Comparison of ENCODE assay signal across 8 cellular contexts in genomic region chr1:47725732-47726495, GRCh38.
A peak's percentile ranks its signal among the peaks of the same experiment; 100 is the strongest.
DNase-seq lines count a peak whose midpoint lies in the region; ATAC-seq lines count a peak whose summit lies in the region.

No MANE protein-coding gene starts in this region.

- no peaks in the 10 kb centered on the region for H3K9me3 ChIP-seq in HAP-1
- no peaks in the 10 kb centered on the region for H3K9me3 ChIP-seq in SJSA1 (replicated peaks)
- H3K9me3 ChIP-seq in aorta (ENCODE audit: control insufficient read depth, low read length): no peaks in the 10 kb centered on the region

- 6 to 7% methylated on average over 25 of the region's 25 CpGs for WGBS in aorta, 2 donors

- DNase-seq in GDM1 (lab: John Stamatoyannopoulos, UW): peak; percentile 56
- peak; percentile 69 to 86 for DNase-seq in HAP-1 (ENCODE audit: low spot score in 2 of 2)
- DNase-seq in LoVo (ENCODE audit: low spot score): peak; percentile 80
- peak; percentile 80 to 83 for DNase-seq in SJSA1 (ENCODE audit: low read depth in 1 of 2, low spot score in 2 of 2)
- DNase-seq in activated naive CD8-positive, alpha-beta T cell treated with anti-CD3 and anti-CD28 coated beads, Interleukin-2, amount 10 ng/mL, durations not matched to agents 7 days and 5 days: peak; percentile 66
- peak; percentile 82 for DNase-seq in left cardiac atrium
- peak; percentile 43 for DNase-seq in pulmonary artery endothelial cell (ENCODE audit: low read depth, low spot score)
- peak; percentile 86 to 93 for DNase-seq in aorta

- no peak overlapping the region for H3K27ac Mint-ChIP-seq in activated naive CD8-positive, alpha-beta T cell treated with anti-CD3 and anti-CD28 coated beads, Interleukin-2, amount 10 ng/mL, durations not matched to agents 7 days and 5 days

- H3K36me3 Mint-ChIP-seq in activated naive CD8-positive, alpha-beta T cell treated with anti-CD3 and anti-CD28 coated beads, Interleukin-2, amount 10 ng/mL, durations not matched to agents 7 days and 5 days: no peaks in the 10 kb centered on the region

- H3K4me3 Mint-ChIP-seq in activated naive CD8-positive, alpha-beta T cell treated with anti-CD3 and anti-CD28 coated beads, Interleukin-2, amount 10 ng/mL, durations not matched to agents 7 days and 5 days: no peak overlapping the region

- H3K27me3 ChIP-seq in HAP-1 (ENCODE audit: low read depth) (no peaks in the 10 kb centered on the region; the same call in 1 of the 2 replicates), SJSA1 (replicated peaks) (no peaks in the 10 kb centered on the region), aorta (ENCODE audit: control insufficient read depth in 1 of 2, insufficient read depth in 2 of 2, low read length in 1 of 2) (no peaks in the 10 kb centered on the region)

- intact Hi-C loops in left cardiac atrium (cut with DNase I) (loop anchor here in 1 of 2 donors (5.0 kb wide), 1 partner anchor 294 kb away; no protein-coding TSS in a partner anchor), aorta (cut with DNase I) (loop anchor here (2.0 to 5.0 kb wide), 3 partner anchors 294 to 534 kb away; partner anchors contain the start of gene PDZK1IP1 (in 1 of the 2))

- no peaks in the 10 kb centered on the region for H3K36me3 ChIP-seq in HAP-1 (replicated peaks)
- no peaks in the 10 kb centered on the region for H3K36me3 ChIP-seq in SJSA1
- H3K36me3 ChIP-seq in aorta (ENCODE audit: control insufficient read depth in 1 of 2, insufficient read depth in 2 of 2, low read length in 1 of 2): no peaks in the 10 kb centered on the region

- peak; percentile 90 for ATAC-seq in activated naive CD8-positive, alpha-beta T cell treated with anti-CD3 and anti-CD28 coated beads, Interleukin-2, amount 10 ng/mL, durations not matched to agents 7 days and 5 days (ENCODE audit: low read depth)
- ATAC-seq in left cardiac atrium (peak; percentile 84 to 95), aorta (ENCODE audit: low FRiP score) (peak; percentile 89)

- H3K27ac ChIP-seq in SJSA1 (no peak overlapping the region), aorta (ENCODE audit: low read depth in 1 of 2, low read length in 2 of 2) (no peak overlapping the region)

- H3K9me3 Mint-ChIP-seq in activated naive CD8-positive, alpha-beta T cell treated with anti-CD3 and anti-CD28 coated beads, Interleukin-2, amount 10 ng/mL, durations not matched to agents 7 days and 5 days: no peaks in the 10 kb centered on the region

- H3K4me1 ChIP-seq in HAP-1 (peaks cover 5% of the 10 kb centered on the region), SJSA1 (replicated peaks) (peaks cover 29% of the 10 kb centered on the region), aorta (ENCODE audit: control insufficient read depth in 1 of 2, insufficient read depth in 2 of 2, low read length in 2 of 2) (no peaks in the 10 kb centered on the region)

- peaks cover 3% of the 10 kb centered on the region for H3K4me1 Mint-ChIP-seq in activated naive CD8-positive, alpha-beta T cell treated with anti-CD3 and anti-CD28 coated beads, Interleukin-2, amount 10 ng/mL, durations not matched to agents 7 days and 5 days

- in situ Hi-C loops in HAP-1 (cut with MboI; ENCODE audit: low sequenced_read_pairs): loop anchor here (10.0 to 25.0 kb wide), 2 partner anchors 486 to 551 kb away; partner anchors contain the start of gene SLC5A9

- POLR2A ChIA-PET in activated naive CD8-positive, alpha-beta T cell treated with anti-CD3 and anti-CD28 coated beads, Interleukin-2, amount 10 ng/mL, durations not matched to agents 7 days and 5 days (lab: Charles Lee): interaction anchor here (0.5 to 1.0 kb wide), 2 partner anchors 288 to 291 kb away, joined by 3 read pairs; partner anchors contain the start of gene FOXD2

- H3K4me3 ChIP-seq in HAP-1 (no peak overlapping the region), SJSA1 (peak overlapping the region; percentile 9; the same call in 1 of the 2 replicates), aorta (ENCODE audit: low read length in 2 of 2) (no peak overlapping the region)

- peaks cover 47% of the 10 kb centered on the region for H3K27me3 Mint-ChIP-seq in activated naive CD8-positive, alpha-beta T cell treated with anti-CD3 and anti-CD28 coated beads, Interleukin-2, amount 10 ng/mL, durations not matched to agents 7 days and 5 days
